In genomic region chr9:6920040-6920439, GRCh38 we compare ENCODE assay signal across 14 cellular contexts.
"Had no signal": no experiment of that assay in that cellular context is flagged by ENCODE, and none has a peak within 500 bp of the region (broad histone marks: within the 10 kb centered on the region; RNA-seq: fewer than 3 reads in every experiment).

No MANE protein-coding gene starts in this region.

- H3K4me3 ChIP-seq: hepatocyte, pancreas, smooth muscle cell, suprapubic skin, thyroid gland had no signal

- H3K27me3 ChIP-seq: foreskin keratinocyte, hepatocyte, pancreas, suprapubic skin, thyroid gland had no signal

- H3K4me1 ChIP-seq: foreskin keratinocyte, suprapubic skin had no signal

- H3K9me3 ChIP-seq: pancreas, suprapubic skin, thyroid gland had no signal

- H3K36me3 ChIP-seq: pancreas, thyroid gland had no signal

- H3K4me2 ChIP-seq: hepatocyte, smooth muscle cell had no signal

- H3K79me2 ChIP-seq: hepatocyte had no signal

- DNase-seq: effector memory CD4-positive, alpha-beta T cell; foreskin keratinocyte; left colon; mesendoderm; naive thymus-derived CD8-positive, alpha-beta T cell; occipital lobe; pancreas; right cardiac atrium; stimulated activated CD4-positive, alpha-beta T cell treated with anti-CD3 and anti-CD28 coated beads, Interleukin-2, amount 100 ng/mL, for 48 hours; stimulated activated naive CD4-positive, alpha-beta T cell treated with Interleukin-2 at 50 U/mL for 16 hours had no signal

- H2AFZ ChIP-seq: hepatocyte had no signal

- H3K27ac ChIP-seq: foreskin keratinocyte, hepatocyte, pancreas, suprapubic skin, thyroid gland had no signal
